Comparison of ENCODE assay signal across 28 cellular contexts in the genomic region with DNA sequence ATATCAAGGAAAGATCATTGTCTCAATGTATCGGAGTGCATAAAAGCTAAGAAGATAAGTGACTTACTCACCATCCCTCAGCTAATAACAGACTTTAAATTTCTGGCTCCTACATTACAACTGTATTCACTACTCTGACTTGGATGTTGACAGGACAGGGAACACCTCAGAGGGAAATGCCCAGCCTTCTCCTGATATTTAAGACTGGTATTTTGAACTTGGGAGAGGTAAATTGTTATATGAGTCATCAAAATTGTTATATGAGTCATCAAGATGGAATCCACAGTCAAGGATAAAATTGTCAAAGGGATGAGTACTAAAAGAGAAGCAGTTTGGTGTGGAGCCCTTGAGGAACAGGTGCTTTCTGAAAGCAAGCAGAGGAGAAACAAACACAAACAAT.
A peak's percentile ranks its signal among the peaks of the same experiment; 100 is the strongest.
DNase-seq lines count a peak whose midpoint lies in the region; FAIRE-seq and TF ChIP-seq lines count a peak whose summit lies in the region.
"Had no signal": no experiment of that assay in that cellular context is flagged by ENCODE, and none has a peak within 500 bp of the region (broad histone marks: within the 10 kb centered on the region; RNA-seq: fewer than 3 reads in every experiment).

No MANE protein-coding gene starts in this region.

- H3K27ac ChIP-seq in astrocyte (ENCODE audit: low read depth, low read length) = no peak overlapping the region
- H3K27ac ChIP-seq: dorsolateral prefrontal cortex, epithelial cell of prostate, GM23248, HL-60, spleen, stomach, transverse colon had no signal

- no peaks in the 10 kb centered on the region for H4K20me1 ChIP-seq in astrocyte (ENCODE audit: insufficient read depth, low read length)

- no peaks in the 10 kb centered on the region for H3K9me3 ChIP-seq in astrocyte (ENCODE audit: insufficient read depth, low read depth, low read length)
- H3K9me3 ChIP-seq: stomach, transverse colon had no signal

- FAIRE-seq in astrocyte (lab: Jason Lieb, UNC) = no peak
- no peak for FAIRE-seq in GM12892 (lab: Jason Lieb, UNC)
- FAIRE-seq: GM18507 had no signal

- no peaks in the 10 kb centered on the region for H3K36me3 ChIP-seq in astrocyte (ENCODE audit: insufficient read depth, low read length)
- H3K36me3 ChIP-seq: spleen, stomach, transverse colon had no signal

- no peaks in the 10 kb centered on the region for H3K79me2 ChIP-seq in astrocyte (ENCODE audit: insufficient read depth, low read length)

- H3K4me2 ChIP-seq in astrocyte (ENCODE audit: low read length) = no peak overlapping the region

- peaks cover 8% of the 10 kb centered on the region for H3K4me1 Mint-ChIP-seq in astrocyte (ENCODE audit: low read depth, unreplicated experiment)
- H3K4me1 Mint-ChIP-seq: activated CD4-positive, alpha-beta T cell treated with anti-CD3 and anti-CD28 coated beads, Interleukin-2, amount 10 ng/mL, durations not matched to agents 7 days and 5 days; CD8-positive, alpha-beta memory T cell; T-cell had no signal

- H3K4me1 ChIP-seq in astrocyte (ENCODE audit: insufficient read depth, low read length) = no peaks in the 10 kb centered on the region
- H3K4me1 ChIP-seq: spleen, stomach, transverse colon had no signal

- no peak overlapping the region for H3K4me3 Mint-ChIP-seq in astrocyte (ENCODE audit: unreplicated experiment)
- H3K4me3 Mint-ChIP-seq: activated CD4-positive, alpha-beta T cell treated with anti-CD3 and anti-CD28 coated beads, Interleukin-2, amount 10 ng/mL, durations not matched to agents 7 days and 5 days; CD8-positive, alpha-beta memory T cell; T-cell had no signal

- DNase-seq in DMS53 (lab: John Stamatoyannopoulos, UW) (peak; percentile 22), M059J (ENCODE audit: low read depth) (peak; percentile 3), astrocyte (ENCODE audit: low read depth) (peak; percentile 2), kidney tubule cell (ENCODE audit: low spot score) (peak; percentile 79), GM12892 (ENCODE audit: insufficient read length) (no peak), ureter (ENCODE audit: low spot score) (no peak)
- DNase-seq in activated CD4-positive, CD25-positive, alpha-beta regulatory T cell (lab: John Stamatoyannopoulos, UW) = no peak
- no peak for DNase-seq in activated effector memory CD4-positive, alpha-beta T cell treated with Interleukin-2 at 50 U/mL for 16 hours
- DNase-seq: activated CD4-positive, alpha-beta T cell treated with anti-CD3 and anti-CD28 coated beads, Interleukin-2, amount 10 ng/mL, durations not matched to agents 7 days and 5 days; activated gamma-delta T cell; CD8-positive, alpha-beta memory T cell; central memory CD4-positive, alpha-beta T cell; dorsolateral prefrontal cortex; GM23248; hippocampal formation; islet precursor cell; KBM-7; NCI-H2029; SHP77; spleen; stimulated activated CD4-positive, alpha-beta T cell treated with anti-CD3 and anti-CD28 coated beads, Interleukin-4, amount 100 ng/mL, for 24 hours; stomach; T-cell; transverse colon had no signal

- H3K36me3 Mint-ChIP-seq in astrocyte (ENCODE audit: low read depth, unreplicated experiment) = no peaks in the 10 kb centered on the region
- H3K36me3 Mint-ChIP-seq: CD8-positive, alpha-beta memory T cell; T-cell had no signal

- H3K4me3 ChIP-seq in astrocyte (ENCODE audit: insufficient read depth, low read depth, low read length) = no peak overlapping the region
- H3K4me3 ChIP-seq: dorsolateral prefrontal cortex, GM23248, lung, spleen, stomach, transverse colon had no signal

- no peaks in the 10 kb centered on the region for H3K27me3 Mint-ChIP-seq in astrocyte (ENCODE audit: low read depth, unreplicated experiment)
- H3K27me3 Mint-ChIP-seq: activated CD4-positive, alpha-beta T cell treated with anti-CD3 and anti-CD28 coated beads, Interleukin-2, amount 10 ng/mL, durations not matched to agents 7 days and 5 days; CD8-positive, alpha-beta memory T cell; T-cell had no signal

- TF ChIP-seq CTCF in astrocyte (IDR thresholded peaks at IDR 0.05; ENCODE audit: insufficient read depth, low read depth, low read length) = no peak

- H3K27ac Mint-ChIP-seq in astrocyte (ENCODE audit: unreplicated experiment) = no peak overlapping the region
- H3K27ac Mint-ChIP-seq: activated CD4-positive, alpha-beta T cell treated with anti-CD3 and anti-CD28 coated beads, Interleukin-2, amount 10 ng/mL, durations not matched to agents 7 days and 5 days; CD8-positive, alpha-beta memory T cell; T-cell had no signal

- no peak overlapping the region for H2AFZ ChIP-seq in astrocyte (ENCODE audit: low read depth, low read length)
- H2AFZ ChIP-seq: GM23248 had no signal

- no peak overlapping the region for H3K9ac ChIP-seq in astrocyte (ENCODE audit: low read length)
- H3K9ac ChIP-seq: GM23248 had no signal

- H3K9me3 Mint-ChIP-seq in astrocyte (ENCODE audit: unreplicated experiment) = no peaks in the 10 kb centered on the region

- no peak for TF ChIP-seq POLR2A in GM12892 (IDR thresholded peaks at IDR 0.05; ENCODE audit: low read depth, low read length)

- no peaks in the 10 kb centered on the region for H3K27me3 ChIP-seq in astrocyte (ENCODE audit: insufficient read depth, low read length)
- H3K27me3 ChIP-seq: dorsolateral prefrontal cortex, spleen, stomach, transverse colon had no signal

Comparison
In these comparisons a context has a peak if more than half of its experiments do, and no peak if none do; other contexts are left out.
1. DNase-seq: peak in DMS53 (single experiment), M059J (single experiment), astrocyte (single experiment) and kidney tubule cell (single experiment); none in GM12892 (single experiment), activated CD4-positive, CD25-positive, alpha-beta regulatory T cell (0 of 4), ureter (single experiment) and activated effector memory CD4-positive, alpha-beta T cell treated with Interleukin-2 at 50 U/mL for 16 hours (single experiment).